In the genomic region with DNA sequence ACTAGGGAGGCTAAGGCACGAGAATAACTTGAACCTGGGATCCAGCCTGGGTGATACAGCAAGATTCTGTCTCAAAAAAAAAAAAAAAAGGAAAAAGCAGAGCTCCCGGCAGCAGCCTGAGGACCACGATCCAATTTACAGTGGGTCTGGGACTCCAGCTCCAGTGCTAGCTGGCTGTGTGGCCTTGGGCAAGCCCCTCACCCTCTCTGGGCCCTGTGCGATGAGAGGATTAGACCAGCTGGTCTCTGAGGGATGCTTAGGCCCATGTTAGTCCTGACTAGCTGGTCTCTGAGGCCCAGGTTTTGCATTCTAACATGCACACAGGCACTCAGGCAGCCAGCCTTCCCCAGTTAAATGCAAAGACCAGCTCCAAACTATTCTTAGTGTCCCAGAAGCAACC, we compare ENCODE assay signal across 29 cellular contexts. TPM values are rescaled to one million over a fixed set of nuclear protein-coding genes. Genes with fewer than 3 reads are reported as not detected.
"Had no signal": no experiment of that assay in that cellular context is flagged by ENCODE, and none has a peak within 500 bp of the region (broad histone marks: within the 10 kb centered on the region; RNA-seq: fewer than 3 reads in every experiment).

No MANE protein-coding gene starts in this region.

- DNase-seq: colonic mucosa; effector CD8-positive, alpha-beta T cell; endodermal cell; foreskin fibroblast; head of caudate nucleus; hippocampal formation; left cardiac atrium; left lung; lower lobe of right lung; nucleus accumbens; spleen; stimulated activated CD4-positive, alpha-beta T cell treated with anti-CD3 and anti-CD28 coated beads, Interleukin-4, amount 100 ng/mL, for 4 hours; stimulated activated naive CD8-positive, alpha-beta T cell treated with anti-CD3 and anti-CD28 coated beads, Interleukin-15, Interleukin-2, amounts not matched to agents 100 U/mL and 50 U/mL, for 24 hours; substantia nigra; testis; tibial artery had no signal

- ATAC-seq: esophagus mucosa; left cardiac atrium; left lung; lower lobe of right lung; natural killer cell treated with Interleukin-12 subunit alpha and Interleukin-12 subunit beta and Interleukin-15 and Interleukin-18, amount 100 ng/mL, for 72 hours; stimulated activated memory B cell treated with anti-CD40 and anti-IgM and Interleukin-4, amounts not matched to agents 10 μg/mL and 1 μg/mL and 100 μg/mL, for 72 hours; stimulated activated naive CD8-positive, alpha-beta T cell treated with anti-CD3 and anti-CD28 coated beads, Interleukin-15, Interleukin-2, amounts not matched to agents 100 U/mL and 50 U/mL, for 24 hours had no signal

- H3K36me3 Mint-ChIP-seq: natural killer cell treated with Interleukin-12 subunit alpha and Interleukin-12 subunit beta and Interleukin-15 and Interleukin-18, amount 100 ng/mL, for 72 hours; neural progenitor cell; stimulated activated memory B cell treated with anti-CD40 and anti-IgM and Interleukin-4, amounts not matched to agents 10 μg/mL and 1 μg/mL and 100 μg/mL, for 72 hours; type B pancreatic cell had no signal

- H3K4me2 ChIP-seq: neural progenitor cell had no signal

- H3K27me3 Mint-ChIP-seq: type B pancreatic cell had no signal

- H3K36me3 ChIP-seq: colonic mucosa, gastrocnemius medialis, left lung, neural progenitor cell, prostate gland, right atrium auricular region had no signal

- H3K4me3 Mint-ChIP-seq: dendritic cell treated with granulocyte-macrophage colony-stimulating factor and Interleukin-4, amounts not matched to agents 40 ng/mL and 50 ng/mL, for 4 days; endodermal cell; natural killer cell treated with Interleukin-12 subunit alpha and Interleukin-12 subunit beta and Interleukin-15 and Interleukin-18, amount 100 ng/mL, for 72 hours; neural progenitor cell; stimulated activated memory B cell treated with anti-CD40 and anti-IgM and Interleukin-4, amounts not matched to agents 10 μg/mL and 1 μg/mL and 100 μg/mL, for 72 hours; type B pancreatic cell had no signal

- H3K9me3 Mint-ChIP-seq: dendritic cell treated with granulocyte-macrophage colony-stimulating factor and Interleukin-4, amounts not matched to agents 40 ng/mL and 50 ng/mL, for 4 days; endodermal cell; natural killer cell treated with Interleukin-12 subunit alpha and Interleukin-12 subunit beta and Interleukin-15 and Interleukin-18, amount 100 ng/mL, for 72 hours; neural progenitor cell; stimulated activated memory B cell treated with anti-CD40 and anti-IgM and Interleukin-4, amounts not matched to agents 10 μg/mL and 1 μg/mL and 100 μg/mL, for 72 hours; type B pancreatic cell had no signal

- H3K27ac ChIP-seq: epithelial cell of prostate, neural progenitor cell, prostate gland, right atrium auricular region, testis, tibial artery had no signal

- H3K27ac Mint-ChIP-seq: dendritic cell treated with granulocyte-macrophage colony-stimulating factor and Interleukin-4, amounts not matched to agents 40 ng/mL and 50 ng/mL, for 4 days; endodermal cell; natural killer cell treated with Interleukin-12 subunit alpha and Interleukin-12 subunit beta and Interleukin-15 and Interleukin-18, amount 100 ng/mL, for 72 hours; neural progenitor cell; stimulated activated memory B cell treated with anti-CD40 and anti-IgM and Interleukin-4, amounts not matched to agents 10 μg/mL and 1 μg/mL and 100 μg/mL, for 72 hours; type B pancreatic cell had no signal

- H2AFZ ChIP-seq: neural progenitor cell had no signal

- H3K9me3 ChIP-seq: colonic mucosa, gastrocnemius medialis, left lung, lower lobe of right lung, prostate gland, right atrium auricular region, spleen, testis, tibial artery had no signal

- H3K27me3 ChIP-seq: colonic mucosa, gastrocnemius medialis, left lung, neural progenitor cell, right atrium auricular region, testis had no signal

- H3K4me3 ChIP-seq: colonic mucosa, gastrocnemius medialis, left lung, lower lobe of right lung, neural progenitor cell, prostate gland, right atrium auricular region, skin epidermis, spleen, testis, tibial artery had no signal

- FAIRE-seq: islet of Langerhans had no signal

- H3K9ac ChIP-seq: neural progenitor cell had no signal

RNA-seq across cellular contexts. Expression of gene CARD10, which starts 13.7 kb away (rescaled TPM):
- total RNA-seq: mononuclear cell had no signal
